ENCODE assay signal across 2 cellular contexts in genomic region chr18:6255121-6255742, GRCh38.
TF ChIP-seq lines count a peak whose summit lies in the region.

No MANE protein-coding gene starts in this region.

TF ChIP-seq in liver, 16 proteins besides CTCF, POLR2A, EP300 and RAD21 (continued from another document):
- TF ChIP-seq REST (IDR thresholded peaks at IDR 0.05): no peak
- TF ChIP-seq SP1 (IDR thresholded peaks at IDR 0.05): no peak
- peak in 1 of 2 donors; percentile 4 for TF ChIP-seq GABPA (IDR thresholded peaks at IDR 0.05 in 1 of 2, conservative IDR thresholded peaks at IDR 0.05 in 1 of 2)
- TF ChIP-seq NR2F2 (IDR thresholded peaks at IDR 0.05): peak; percentile 18

TF ChIP-seq in HepG2, 621 proteins besides CTCF, POLR2A, EP300 and RAD21:
- no peak for TF ChIP-seq SKIL (CRISPR knock-in tag; IDR thresholded peaks at IDR 0.05; ENCODE audit: borderline replicate concordance)
- no peak for TF ChIP-seq MYC (CRISPR knock-in tag; IDR thresholded peaks at IDR 0.05; ENCODE audit: borderline replicate concordance)
- TF ChIP-seq ZNF556 (CRISPR knock-in tag; IDR thresholded peaks at IDR 0.05; ENCODE audit: borderline replicate concordance): no peak
- TF ChIP-seq ZNF275 (CRISPR knock-in tag; IDR thresholded peaks at IDR 0.05; ENCODE audit: borderline replicate concordance): no peak
- TF ChIP-seq FOXJ3 (CRISPR knock-in tag; IDR thresholded peaks at IDR 0.05; ENCODE audit: borderline replicate concordance): no peak
- no peak for TF ChIP-seq YEATS4 (CRISPR knock-in tag; IDR thresholded peaks at IDR 0.05; ENCODE audit: borderline replicate concordance)
- TF ChIP-seq FUBP1 (CRISPR knock-in tag; IDR thresholded peaks at IDR 0.05; ENCODE audit: borderline replicate concordance): no peak
- TF ChIP-seq ZNF12 (CRISPR knock-in tag; IDR thresholded peaks at IDR 0.05): no peak
- TF ChIP-seq ZNF703 (CRISPR knock-in tag; IDR thresholded peaks at IDR 0.05; ENCODE audit: borderline replicate concordance): no peak
- no peak for TF ChIP-seq CENPBD1 (CRISPR knock-in tag; IDR thresholded peaks at IDR 0.05; ENCODE audit: borderline replicate concordance, low read depth)
- no peak for TF ChIP-seq ZNF83 (CRISPR knock-in tag; IDR thresholded peaks at IDR 0.05; ENCODE audit: borderline replicate concordance)
- TF ChIP-seq MLX (CRISPR knock-in tag; IDR thresholded peaks at IDR 0.05): no peak
- TF ChIP-seq ZNF629 (CRISPR knock-in tag; conservative IDR thresholded peaks at IDR 0.05): no peak
- TF ChIP-seq ZBTB49 (CRISPR knock-in tag; IDR thresholded peaks at IDR 0.05; ENCODE audit: borderline replicate concordance): no peak
- no peak for TF ChIP-seq MAFG (CRISPR knock-in tag; IDR thresholded peaks at IDR 0.05)
- TF ChIP-seq RNF219 (CRISPR knock-in tag; IDR thresholded peaks at IDR 0.05): no peak
